ENCODE assay signal across 1 cellular context in genomic region chr1:17591814-17592430, GRCh38.
TF ChIP-seq lines count a peak whose summit lies in the region.

No MANE protein-coding gene starts in this region.

TF ChIP-seq in HepG2, 621 proteins besides CTCF, POLR2A, EP300 and RAD21 (continues in another document):
- TF ChIP-seq PREB (CRISPR knock-in tag; IDR thresholded peaks at IDR 0.05) (0 out of 2 replicates have a peak, but pooled peaks have one; percentile 69), AKNA (CRISPR knock-in tag; IDR thresholded peaks at IDR 0.05; ENCODE audit: borderline replicate concordance) (0 out of 2 replicates have a peak, but pooled peaks have one; percentile 64), MEF2D (CRISPR knock-in tag; IDR thresholded peaks at IDR 0.05) (peak; percentile 97), TCF7L2 (IDR thresholded peaks at IDR 0.05; ENCODE audit: low read depth, low read length) (no peak), ZNF737 (CRISPR knock-in tag; IDR thresholded peaks at IDR 0.05; ENCODE audit: borderline replicate concordance) (no peak), MAFF (IDR thresholded peaks at IDR 0.05; ENCODE audit: low read depth, low read length) (peak; percentile 72), ZNF816 (CRISPR knock-in tag; IDR thresholded peaks at IDR 0.05; ENCODE audit: borderline replicate concordance) (peak; percentile 54; the same call in 1 of the 2 replicates), ZNF276 (CRISPR knock-in tag; IDR thresholded peaks at IDR 0.05; ENCODE audit: low read depth) (peak; percentile 82; the same call in 1 of the 2 replicates), CC2D1A (CRISPR knock-in tag; IDR thresholded peaks at IDR 0.05) (0 out of 2 replicates have a peak, but pooled peaks have one; percentile 75), PRPF4 (IDR thresholded peaks at IDR 0.05; ENCODE audit: low read depth, low read length, poor library complexity, severe bottlenecking) (no peak), THRA (CRISPR knock-in tag; IDR thresholded peaks at IDR 0.05; ENCODE audit: borderline replicate concordance) (peak; percentile 99), BCL3 (CRISPR knock-in tag; IDR thresholded peaks at IDR 0.05) (peak; percentile 93), TRIM24 (CRISPR knock-in tag; IDR thresholded peaks at IDR 0.05) (no peak), ZNF569 (CRISPR knock-in tag; IDR thresholded peaks at IDR 0.05; ENCODE audit: borderline replicate concordance) (peak; percentile 57; the same call in 1 of the 2 replicates), EHMT2 (IDR thresholded peaks at IDR 0.05; ENCODE audit: borderline replicate concordance, low read depth, low read length) (no peak), FOXA3 (CRISPR knock-in tag; IDR thresholded peaks at IDR 0.05) (peak; percentile 89), KLF9 (CRISPR knock-in tag; IDR thresholded peaks at IDR 0.05; ENCODE audit: low read depth) (peak; percentile 85), SMARCE1 (IDR thresholded peaks at IDR 0.05; ENCODE audit: borderline replicate concordance) (no peak), ZNF33A (CRISPR knock-in tag; IDR thresholded peaks at IDR 0.05; ENCODE audit: borderline replicate concordance) (peak; percentile 52; the same call in 1 of the 2 replicates), ZNF382 (CRISPR knock-in tag; IDR thresholded peaks at IDR 0.05; ENCODE audit: borderline replicate concordance) (no peak), U2AF2 (IDR thresholded peaks at IDR 0.05; ENCODE audit: low read depth, low read length) (no peak), TIGD3 (CRISPR knock-in tag; IDR thresholded peaks at IDR 0.05; ENCODE audit: borderline replicate concordance) (no peak), ZNF414 (CRISPR knock-in tag; IDR thresholded peaks at IDR 0.05) (peak; percentile 96), HDAC6 (IDR thresholded peaks at IDR 0.05; ENCODE audit: low read depth, low read length) (no peak), ZNF761 (CRISPR knock-in tag; conservative IDR thresholded peaks at IDR 0.05) (peak; percentile 72; the same call in 1 of the 2 replicates), HDAC2 (CRISPR knock-in tag; IDR thresholded peaks at IDR 0.05) (peak; percentile 97), PHF20 (CRISPR knock-in tag; IDR thresholded peaks at IDR 0.05) (no peak), RNF2 (conservative IDR thresholded peaks at IDR 0.05; ENCODE audit: low read depth) (peak; percentile 92), RBM22 (optimal IDR thresholded peaks at IDR 0.05; ENCODE audit: low read length) (peak; percentile 73), RBAK (CRISPR knock-in tag; IDR thresholded peaks at IDR 0.05) (no peak), MIER2 (CRISPR knock-in tag; IDR thresholded peaks at IDR 0.05) (peak; percentile 72; the same call in 1 of the 2 replicates), SNRNP70 (IDR thresholded peaks at IDR 0.05; ENCODE audit: low read depth, low read length) (no peak), ZNF773 (CRISPR knock-in tag; IDR thresholded peaks at IDR 0.05; ENCODE audit: borderline replicate concordance) (peak; percentile 67; the same call in 1 of the 2 replicates), NFKBIZ (CRISPR knock-in tag; IDR thresholded peaks at IDR 0.05) (peak; percentile 67), PTBP1 (IDR thresholded peaks at IDR 0.05; ENCODE audit: low read depth, low read length, poor library complexity, severe bottlenecking) (no peak), KMT2A (CRISPR knock-in tag; IDR thresholded peaks at IDR 0.05) (peak; percentile 66), ZNF597 (CRISPR knock-in tag; IDR thresholded peaks at IDR 0.05) (no peak), ATF7 (IDR thresholded peaks at IDR 0.05) (no peak), ATF7 (CRISPR knock-in tag; IDR thresholded peaks at IDR 0.05) (peak; percentile 91), HIVEP1 (CRISPR knock-in tag; IDR thresholded peaks at IDR 0.05) (peak; percentile 94), ZNF616 (CRISPR knock-in tag; IDR thresholded peaks at IDR 0.05; ENCODE audit: low read depth) (peak; percentile 91), HHEX (CRISPR knock-in tag; IDR thresholded peaks at IDR 0.05) (peak; percentile 51), ARID2 (CRISPR knock-in tag; IDR thresholded peaks at IDR 0.05; ENCODE audit: borderline replicate concordance) (0 out of 2 replicates have a peak, but pooled peaks have one; percentile 54), ZNF567 (CRISPR knock-in tag; IDR thresholded peaks at IDR 0.05; ENCODE audit: borderline replicate concordance) (no peak), GZF1 (CRISPR knock-in tag; IDR thresholded peaks at IDR 0.05) (no peak), PAX8 (CRISPR knock-in tag; IDR thresholded peaks at IDR 0.05; ENCODE audit: borderline replicate concordance) (peak; percentile 92; the same call in 1 of the 2 replicates), ZNF512 (CRISPR knock-in tag; IDR thresholded peaks at IDR 0.05) (no peak), NR3C1 (CRISPR knock-in tag; IDR thresholded peaks at IDR 0.05) (no peak), POGK (CRISPR knock-in tag; conservative IDR thresholded peaks at IDR 0.05) (peak; percentile 87)
